Comparison of ENCODE assay signal across 18 cellular contexts in the genomic region with DNA sequence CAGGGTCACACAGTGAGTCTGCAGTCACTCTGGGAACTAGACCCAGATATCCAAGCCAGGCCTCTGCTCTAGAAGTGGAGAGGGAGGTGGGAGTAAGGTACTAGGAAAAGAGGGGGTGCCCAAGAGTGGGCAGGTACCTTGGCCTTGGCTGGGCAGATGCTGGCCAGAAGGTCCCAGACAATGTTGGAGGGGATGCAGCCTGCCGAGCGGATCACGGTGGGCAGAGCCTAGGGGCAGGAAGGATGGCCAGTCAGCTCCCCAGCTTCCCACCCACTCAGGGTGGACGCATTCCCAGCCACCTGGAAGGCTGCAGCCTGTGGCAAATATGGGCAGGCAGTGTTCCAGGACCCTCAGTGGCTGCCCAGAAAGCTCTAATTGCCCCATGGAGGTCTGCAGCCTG. TPM values are rescaled to one million over a fixed set of nuclear protein-coding genes. Genes with fewer than 3 reads are reported as not detected.
A peak's percentile ranks its signal among the peaks of the same experiment; 100 is the strongest.
DNase-seq lines count a peak whose midpoint lies in the region; ATAC-seq and TF ChIP-seq lines count a peak whose summit lies in the region.
"Had no signal": no experiment of that assay in that cellular context is flagged by ENCODE, and none has a peak within 500 bp of the region (broad histone marks: within the 10 kb centered on the region; RNA-seq: fewer than 3 reads in every experiment).

No MANE protein-coding gene starts in this region.

- intact Hi-C loops in dorsolateral prefrontal cortex (cut with DNase I), result loop anchor here in 1 of 2 donors (10.0 kb wide), 1 partner anchor 172 kb away; no protein-coding TSS in a partner anchor

- no peak for TF ChIP-seq EP300 in gastroesophageal sphincter (IDR thresholded peaks at IDR 0.05)

- peaks cover 47% of the 10 kb centered on the region for H3K79me2 ChIP-seq in osteoblast (ENCODE audit: insufficient read depth, low read length)

- ATAC-seq in activated CD8-positive, alpha-beta memory T cell treated with anti-CD3 and anti-CD28 coated beads, Interleukin-2, amount 10 ng/mL, durations not matched to agents 7 days and 5 days, result no peak
- no peak for ATAC-seq in GM18873 (IDR thresholded peaks at IDR 0.05; ENCODE audit: low FRiP score, unreplicated experiment)
- ATAC-seq in gastroesophageal sphincter, result no peak

- no peak overlapping the region for H2AFZ ChIP-seq in osteoblast (ENCODE audit: low read length)

- no peaks in the 10 kb centered on the region for H3K36me3 Mint-ChIP-seq in activated CD8-positive, alpha-beta memory T cell treated with anti-CD3 and anti-CD28 coated beads, Interleukin-2, amount 10 ng/mL, durations not matched to agents 7 days and 5 days

- peaks cover 51% of the 10 kb centered on the region for H3K4me1 ChIP-seq in osteoblast (ENCODE audit: insufficient read depth, low read length)
- H3K4me1 ChIP-seq in gastroesophageal sphincter, result peaks cover 0 to 21% (median 4%) of the 10 kb centered on the region in 3 donors

- TF ChIP-seq POLR2A in gastroesophageal sphincter (IDR thresholded peaks at IDR 0.05), result no peak

- CTCF ChIA-PET in activated CD8-positive, alpha-beta memory T cell treated with anti-CD3 and anti-CD28 coated beads, Interleukin-2, amount 10 ng/mL, durations not matched to agents 7 days and 5 days (lab: Charles Lee), result interaction anchor here (1.2 to 5.5 kb wide), 2 partner anchors 25 to 171 kb away, joined by 3 to 45 read pairs; no protein-coding TSS in a partner anchor
- CTCF ChIA-PET in AG04450 (lab: Charles Lee), result interaction anchor here (0.7 kb wide), 1 partner anchor 172 kb away, joined by 3 read pairs; no protein-coding TSS in a partner anchor

- H4K20me1 ChIP-seq in osteoblast (ENCODE audit: insufficient read depth, low read length), result peaks cover 49% of the 10 kb centered on the region
- H4K20me1 ChIP-seq: BLaER1 had no signal

- H3K27me3 ChIP-seq in AG04450 (ENCODE audit: control insufficient read depth, insufficient read depth, low read length) (no peaks in the 10 kb centered on the region), dorsolateral prefrontal cortex (no peaks in the 10 kb centered on the region), osteoblast (ENCODE audit: insufficient read depth, low read length) (no peaks in the 10 kb centered on the region), gastroesophageal sphincter (peaks cover 29% of the 10 kb centered on the region)
- H3K27me3 ChIP-seq: BLaER1 had no signal

- H3K4me3 ChIP-seq in AG04450 (ENCODE audit: low read depth, low read length) (no peak overlapping the region), dorsolateral prefrontal cortex (no peak overlapping the region), osteoblast (ENCODE audit: insufficient read depth, low read length) (no peak overlapping the region), gastroesophageal sphincter (no peak overlapping the region)
- H3K4me3 ChIP-seq: BLaER1 had no signal

- POLR2A ChIA-PET in AG04450 (lab: Yijun Ruan, JAX), result no interaction called here

- H3K4me1 Mint-ChIP-seq in activated CD8-positive, alpha-beta memory T cell treated with anti-CD3 and anti-CD28 coated beads, Interleukin-2, amount 10 ng/mL, durations not matched to agents 7 days and 5 days, result peaks cover 10% of the 10 kb centered on the region

- H3K27ac Mint-ChIP-seq in activated CD8-positive, alpha-beta memory T cell treated with anti-CD3 and anti-CD28 coated beads, Interleukin-2, amount 10 ng/mL, durations not matched to agents 7 days and 5 days, result no peak overlapping the region

- no peak overlapping the region for H3K4me3 Mint-ChIP-seq in activated CD8-positive, alpha-beta memory T cell treated with anti-CD3 and anti-CD28 coated beads, Interleukin-2, amount 10 ng/mL, durations not matched to agents 7 days and 5 days

- DNase-seq in activated CD8-positive, alpha-beta memory T cell treated with anti-CD3 and anti-CD28 coated beads, Interleukin-2, amount 50 U/mL, for 4 hours, result peak; percentile 13
- DNase-seq in activated CD8-positive, alpha-beta memory T cell treated with anti-CD3 and anti-CD28 coated beads, Interleukin-2, amount 10 ng/mL, durations not matched to agents 7 days and 5 days, result no peak
- DNase-seq in AG04450 (ENCODE audit: low read depth, low spot score), result no peak
- peak in 8 of 10 donors; percentile 1 to 34 (median 12) for DNase-seq in dorsolateral prefrontal cortex
- no peak for DNase-seq in osteoblast (ENCODE audit: insufficient read length, low spot score, missing footprints)
- DNase-seq in COLO829 (ENCODE audit: low spot score), result no peak
- DNase-seq: DMS53, H7, KG1, NCI-H1048, NCI-H226, NCI-H526, OCI-M1 had no signal

- no peak for TF ChIP-seq CTCF in AG04450 (IDR thresholded peaks at IDR 0.05; ENCODE audit: low read depth, low read length)
- no peak for TF ChIP-seq CTCF in dorsolateral prefrontal cortex (IDR thresholded peaks at IDR 0.05 in 54 of 56, conservative IDR thresholded peaks at IDR 0.05 in 2 of 56; ENCODE audit: low read depth in 1 of 56, partially characterized antibody in 56 of 56)
- TF ChIP-seq CTCF in osteoblast (IDR thresholded peaks at IDR 0.05; ENCODE audit: extremely low read depth, low read depth, low read length), result no peak
- no peak for TF ChIP-seq CTCF in gastroesophageal sphincter (IDR thresholded peaks at IDR 0.05)

- no peak overlapping the region for H3K4me2 ChIP-seq in osteoblast (ENCODE audit: insufficient read depth, low read length)

- H3K27me3 Mint-ChIP-seq in activated CD8-positive, alpha-beta memory T cell treated with anti-CD3 and anti-CD28 coated beads, Interleukin-2, amount 10 ng/mL, durations not matched to agents 7 days and 5 days, result peaks cover 9% of the 10 kb centered on the region

- H3K9me3 Mint-ChIP-seq in activated CD8-positive, alpha-beta memory T cell treated with anti-CD3 and anti-CD28 coated beads, Interleukin-2, amount 10 ng/mL, durations not matched to agents 7 days and 5 days (ENCODE audit: low read depth), result no peaks in the 10 kb centered on the region

- peak overlapping the region; percentile 31 for H3K27ac ChIP-seq in AG04450 (ENCODE audit: low read depth, low read length)
- no peak overlapping the region for H3K27ac ChIP-seq in dorsolateral prefrontal cortex
- H3K27ac ChIP-seq in osteoblast (ENCODE audit: low read depth, low read length), result peak overlapping the region; percentile 18
- H3K27ac ChIP-seq in gastroesophageal sphincter, result no peak overlapping the region
- H3K27ac ChIP-seq: 22Rv1, BLaER1 had no signal

- WGBS in gastroesophageal sphincter (ENCODE audit: low coverage in 1 of 2), 2 donors, result 72 to 95% methylated on average over 3 of the region's 4 CpGs

- H3K9me3 ChIP-seq in AG04450 (ENCODE audit: control insufficient read depth, insufficient read depth, low read length) (no peaks in the 10 kb centered on the region), osteoblast (ENCODE audit: low read depth, low read length) (no peaks in the 10 kb centered on the region), gastroesophageal sphincter (no peaks in the 10 kb centered on the region)
- H3K9me3 ChIP-seq: BLaER1, Caco-2 had no signal

- peaks cover 62% of the 10 kb centered on the region for H3K36me3 ChIP-seq in osteoblast (ENCODE audit: insufficient read depth, low read length)
- H3K36me3 ChIP-seq in gastroesophageal sphincter, result no peaks in the 10 kb centered on the region
- H3K36me3 ChIP-seq: BLaER1 had no signal

RNA-seq across cellular contexts. Expression of a gene that starts 23.3 kb away (rescaled TPM):
- total RNA-seq in activated CD8-positive, alpha-beta memory T cell treated with anti-CD3 and anti-CD28 coated beads, Interleukin-2, amount 10 ng/mL, durations not matched to agents 7 days and 5 days, result not detected
- 78.8 and 98.5 TPM in 2 replicates for polyA plus RNA-seq in AG04450 (2011; rRNA removed)
- 62.9 and 89.1 TPM in 2 replicates for polyA minus RNA-seq in AG04450 (2011; rRNA and poly(A)+ RNA removed)
- total RNA-seq in dorsolateral prefrontal cortex (1 to 10 TPM in 68 of 120 experiments, under 1 TPM in 48, not detected in 4; 0.14 to 9.4 (median 1.1) TPM), osteoblast (58.6 and 67.8 TPM in 2 replicates), gastroesophageal sphincter (1 to 10 TPM in 2 of 4 donors, under 1 TPM in 1, not detected in 1; 0.27 to 1.6 (median 1.3) TPM)

RNA-seq across cellular contexts. Expression of a gene that starts 28.4 kb away (rescaled TPM):
- total RNA-seq in activated CD8-positive, alpha-beta memory T cell treated with anti-CD3 and anti-CD28 coated beads, Interleukin-2, amount 10 ng/mL, durations not matched to agents 7 days and 5 days, result 1 to 10 TPM in 1 of 2 experiments, under 1 TPM in 1; 0.07 to 1.3 TPM
- polyA plus RNA-seq in AG04450 (2011; rRNA removed), result 5.4 and 7.2 TPM in 2 replicates
- 6.6 and 7.8 TPM in 2 replicates for polyA minus RNA-seq in AG04450 (2011; rRNA and poly(A)+ RNA removed)
- total RNA-seq in dorsolateral prefrontal cortex (100 to 1,000 TPM; 101 to 272 (median 186) TPM), osteoblast (5.8 and 7.4 TPM in 2 replicates), gastroesophageal sphincter (1 to 10 TPM; 1.7 to 6.0 (median 3.2) TPM)

Comparison
In these comparisons a context has a peak if more than half of its experiments do, and no peak if none do; other contexts are left out.
1. DNase-seq: peak in activated CD8-positive, alpha-beta memory T cell treated with anti-CD3 and anti-CD28 coated beads, Interleukin-2, amount 50 U/mL, for 4 hours (single experiment) and dorsolateral prefrontal cortex (8 of 10); none in activated CD8-positive, alpha-beta memory T cell treated with anti-CD3 and anti-CD28 coated beads, Interleukin-2, amount 10 ng/mL, durations not matched to agents 7 days and 5 days (single experiment), AG04450 (single experiment), osteoblast (single experiment) and COLO829 (single experiment).
2. H3K27ac ChIP-seq: peak in AG04450 (single experiment) and osteoblast (single experiment); none in dorsolateral prefrontal cortex (0 of 59) and gastroesophageal sphincter (0 of 4).
3. RNA of a gene that starts 28.4 kb away (total RNA-seq): 101 to 272 TPM in dorsolateral prefrontal cortex; 5.8 to 7.4 TPM in osteoblast, 1.7 to 6.0 TPM in gastroesophageal sphincter and 0.07 to 1.3 TPM in activated CD8-positive, alpha-beta memory T cell treated with anti-CD3 and anti-CD28 coated beads, Interleukin-2, amount 10 ng/mL, durations not matched to agents 7 days and 5 days; every median in the first group is over 10 times any median in the second.